Comparison of ENCODE assay signal across 22 cellular contexts in the genomic region with DNA sequence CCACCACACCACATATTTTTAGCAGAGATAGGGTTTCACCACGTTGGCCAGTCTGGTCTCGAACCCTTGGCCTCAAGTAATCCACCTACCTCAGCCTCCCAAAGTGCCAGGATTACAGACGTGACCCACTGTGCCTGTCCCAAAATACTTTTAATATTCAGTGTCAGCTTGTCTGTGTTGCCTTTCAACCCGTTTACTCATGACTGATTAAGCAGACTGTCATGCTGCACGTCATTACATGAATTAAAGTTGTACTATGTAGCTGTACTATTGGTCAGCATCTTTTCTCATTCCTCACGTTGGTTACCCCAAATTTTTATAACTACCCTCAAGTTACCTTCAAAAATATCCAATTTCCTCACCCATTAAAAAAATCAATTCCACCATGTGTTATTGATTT. TPM values are rescaled to one million over a fixed set of nuclear protein-coding genes. Genes with fewer than 3 reads are reported as not detected.
"Had no signal": no experiment of that assay in that cellular context is flagged by ENCODE, and none has a peak within 500 bp of the region (broad histone marks: within the 10 kb centered on the region; RNA-seq: fewer than 3 reads in every experiment).

No MANE protein-coding gene starts in this region.

- H3K27ac ChIP-seq: adrenal gland, SK-N-MC, WERI-Rb-1 had no signal

- H3K4me3 ChIP-seq: adrenal gland, SK-N-MC had no signal

- H3K4me1 ChIP-seq: adrenal gland had no signal

- H3K9me3 ChIP-seq: adrenal gland had no signal

- H3K27me3 ChIP-seq: adrenal gland had no signal

- ATAC-seq: activated CD4-positive, alpha-beta T cell treated with anti-CD3 and anti-CD28 coated beads for 36 hours; activated CD8-positive, alpha-beta T cell treated with anti-CD3 and anti-CD28 coated beads for 36 hours; activated T-cell treated with anti-CD3 and anti-CD28 coated beads, Interleukin-2, amount 50 U/mL, for 72 hours; Right ventricle myocardium inferior had no signal

- H3K36me3 ChIP-seq: adrenal gland, WERI-Rb-1 had no signal

- DNase-seq: activated CD4-positive, alpha-beta T cell treated with anti-CD3 and anti-CD28 coated beads for 36 hours; activated CD4-positive, alpha-beta T cell treated with anti-CD3 and anti-CD28 coated beads, Interleukin-2, amount 50 U/mL, for 1 hour; activated CD8-positive, alpha-beta memory T cell treated with anti-CD3 and anti-CD28 coated beads, Interleukin-2, amount 50 U/mL, for 4 hours; activated CD8-positive, alpha-beta T cell treated with anti-CD3 and anti-CD28 coated beads for 36 hours; activated naive CD4-positive, alpha-beta T cell treated with anti-CD3 and anti-CD28 coated beads, Interleukin-2, amount 50 U/mL, for 16 hours; activated naive CD8-positive, alpha-beta T cell treated with anti-CD3 and anti-CD28 coated beads, Interleukin-2, amount 10 ng/mL, durations not matched to agents 7 days and 5 days; activated T-cell treated with anti-CD3 and anti-CD28 coated beads, Interleukin-2, amount 50 U/mL, for 72 hours; adrenal gland; aorta; MM.1S; NCI-H1105; NCI-H1436 treated with DMSO at 0.1 percent for 48 hours; NCI-H187; NCI-H2081; NCI-H510A treated with DMSO at 0.1 percent for 48 hours; NCI-H69; NK-92 treated with Interleukin-12 subunit alpha and Interleukin-12 subunit beta, amount 100 ng/mL, for 24 hours; T-helper 1 cell; WERI-Rb-1 had no signal

RNA-seq across cellular contexts. Expression of a gene that starts 48.7 kb away (rescaled TPM):
- total RNA-seq: activated CD4-positive, alpha-beta T cell treated with anti-CD3 and anti-CD28 coated beads for 36 hours; activated CD8-positive, alpha-beta T cell treated with anti-CD3 and anti-CD28 coated beads for 36 hours; activated naive CD8-positive, alpha-beta T cell treated with anti-CD3 and anti-CD28 coated beads, Interleukin-2, amount 10 ng/mL, durations not matched to agents 7 days and 5 days; activated T-cell treated with anti-CD3 and anti-CD28 coated beads, Interleukin-2, amount 50 U/mL, for 72 hours; Right ventricle myocardium inferior; T-helper 2 cell treated with Interferon-gamma antibody and Interleukin-4, amounts not matched to agents 100 ng/mL and 5 ng/mL, for 36 hours had no signal
